ENCODE assay signal across 11 cellular contexts in the genomic region with DNA sequence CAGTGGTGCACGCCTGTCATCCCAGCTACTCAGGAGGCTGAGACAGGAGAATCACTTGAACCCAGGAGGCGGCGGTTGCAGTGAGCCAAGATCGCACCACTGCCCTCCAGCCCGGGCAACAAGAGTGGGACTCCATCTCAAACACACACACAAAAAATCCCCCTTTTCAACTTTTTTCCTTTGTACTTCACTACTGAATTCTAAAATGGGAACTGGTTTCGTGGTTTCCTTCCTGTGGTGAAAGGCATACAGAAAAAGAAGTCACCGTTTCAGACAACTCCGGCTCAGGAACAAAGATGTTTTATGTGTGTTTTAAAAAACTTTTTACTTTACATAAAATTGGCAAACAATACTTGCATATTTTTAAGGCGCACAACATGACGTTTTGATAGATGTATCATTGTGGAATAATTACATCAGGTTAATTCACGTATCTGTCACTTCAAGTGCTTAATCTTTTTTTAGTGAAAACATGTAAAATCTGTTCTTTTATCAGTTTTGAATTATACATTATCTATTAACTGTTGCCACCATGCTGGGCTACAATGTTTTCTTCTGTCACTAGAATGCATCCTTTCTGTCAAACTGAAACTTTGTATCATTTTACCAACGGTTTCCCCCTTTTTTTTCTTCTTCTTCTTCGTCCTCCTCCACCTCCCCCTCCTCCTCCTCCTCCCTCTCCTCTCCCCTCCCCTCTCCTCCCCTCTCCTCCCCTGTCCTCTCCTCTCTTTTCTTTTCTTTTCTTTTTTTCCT.
DNase-seq lines count a peak whose midpoint lies in the region; ATAC-seq and TF ChIP-seq lines count a peak whose summit lies in the region.
"Had no signal": no experiment of that assay in that cellular context is flagged by ENCODE, and none has a peak within 500 bp of the region (broad histone marks: within the 10 kb centered on the region; RNA-seq: fewer than 3 reads in every experiment).

No MANE protein-coding gene starts in this region.

- H3K4me1 Mint-ChIP-seq in activated CD4-positive, alpha-beta memory T cell treated with anti-CD3 and anti-CD28 coated beads for 36 hours (ENCODE audit: low read depth) = peaks cover 14% of the 10 kb centered on the region

- no peaks in the 10 kb centered on the region for H3K27me3 ChIP-seq in mononuclear cell (ENCODE audit: insufficient read depth, low read length)
- no peaks in the 10 kb centered on the region for H3K27me3 ChIP-seq in Peyer's patch
- H3K27me3 ChIP-seq: suprapubic skin had no signal

- H3K9me3 Mint-ChIP-seq in activated CD4-positive, alpha-beta memory T cell treated with anti-CD3 and anti-CD28 coated beads for 36 hours = peaks cover 2% of the 10 kb centered on the region

- ATAC-seq in GM18508 (IDR thresholded peaks at IDR 0.05; ENCODE audit: insufficient read depth, unreplicated experiment) = peak; percentile 53
- peak; percentile 58 for ATAC-seq in GM21786 (IDR thresholded peaks at IDR 0.05; ENCODE audit: unreplicated experiment)
- ATAC-seq: HCT116 had no signal

- DNase-seq in NB4 (ENCODE audit: low read depth) = peak; percentile 63
- DNase-seq in activated effector memory CD4-positive, alpha-beta T cell treated with Interleukin-2 at 50 U/mL for 16 hours = no peak
- no peak for DNase-seq in activated CD4-positive, alpha-beta memory T cell treated with anti-CD3 and anti-CD28 coated beads for 36 hours
- DNase-seq in Peyer's patch = no peak
- no peak for DNase-seq in mucosa of gallbladder (ENCODE audit: low spot score)
- DNase-seq: PC-9 had no signal

- H3K4me3 Mint-ChIP-seq in activated CD4-positive, alpha-beta memory T cell treated with anti-CD3 and anti-CD28 coated beads for 36 hours = no peak overlapping the region

- H3K36me3 Mint-ChIP-seq in activated CD4-positive, alpha-beta memory T cell treated with anti-CD3 and anti-CD28 coated beads for 36 hours = no peaks in the 10 kb centered on the region

- H3K4me3 ChIP-seq in NB4 (ENCODE audit: low read depth, low read length) (peak overlapping the region; percentile 28), mononuclear cell (ENCODE audit: low read length) (peak overlapping the region; percentile 23), Peyer's patch (no peak overlapping the region)
- H3K4me3 ChIP-seq: PC-9, suprapubic skin had no signal

- intact Hi-C loops in activated CD4-positive, alpha-beta memory T cell treated with anti-CD3 and anti-CD28 coated beads for 36 hours (cut with micrococcal nuclease) = no loop called here

- POLR2A ChIA-PET in activated CD4-positive, alpha-beta memory T cell treated with anti-CD3 and anti-CD28 coated beads for 36 hours (lab: Charles Lee) = no interaction called here

- no peak overlapping the region for H3K27ac ChIP-seq in Peyer's patch
- H3K27ac ChIP-seq: PC-9, suprapubic skin had no signal

- H3K9me3 ChIP-seq in mononuclear cell (ENCODE audit: low read depth, low read length) = peaks cover 3% of the 10 kb centered on the region
- H3K9me3 ChIP-seq in Peyer's patch = peaks cover 0 to 10% (median 0%) of the 10 kb centered on the region in 4 donors
- H3K9me3 ChIP-seq: suprapubic skin had no signal

- H3K36me3 ChIP-seq in Peyer's patch = no peaks in the 10 kb centered on the region
- H3K36me3 ChIP-seq: suprapubic skin had no signal

- H3K27me3 Mint-ChIP-seq in activated CD4-positive, alpha-beta memory T cell treated with anti-CD3 and anti-CD28 coated beads for 36 hours = peaks cover 7% of the 10 kb centered on the region

- no peak overlapping the region for H3K27ac Mint-ChIP-seq in activated CD4-positive, alpha-beta memory T cell treated with anti-CD3 and anti-CD28 coated beads for 36 hours

- TF ChIP-seq CTCF in NB4 (IDR thresholded peaks at IDR 0.05; ENCODE audit: low read depth, low read length) (no peak), Peyer's patch (IDR thresholded peaks at IDR 0.05) (no peak)

- H3K4me1 ChIP-seq in mononuclear cell (ENCODE audit: insufficient read depth, low read length) = peaks cover 17% of the 10 kb centered on the region
- no peaks in the 10 kb centered on the region for H3K4me1 ChIP-seq in Peyer's patch
- H3K4me1 ChIP-seq: suprapubic skin had no signal

- CTCF ChIA-PET in activated CD4-positive, alpha-beta memory T cell treated with anti-CD3 and anti-CD28 coated beads for 36 hours (lab: Charles Lee) = no interaction called here

- TF ChIP-seq POLR2A in NB4 (IDR thresholded peaks at IDR 0.05; ENCODE audit: extremely low read depth, insufficient read length) (no peak), Peyer's patch (IDR thresholded peaks at IDR 0.05) (no peak)

Comparison
In these comparisons a context has a peak if more than half of its experiments do, and no peak if none do; other contexts are left out.
1. H3K4me3 ChIP-seq: peak in NB4 (single experiment) and mononuclear cell (single experiment); none in Peyer's patch (0 of 4).